1 cellular context compared by ENCODE assay signal in the genomic region with DNA sequence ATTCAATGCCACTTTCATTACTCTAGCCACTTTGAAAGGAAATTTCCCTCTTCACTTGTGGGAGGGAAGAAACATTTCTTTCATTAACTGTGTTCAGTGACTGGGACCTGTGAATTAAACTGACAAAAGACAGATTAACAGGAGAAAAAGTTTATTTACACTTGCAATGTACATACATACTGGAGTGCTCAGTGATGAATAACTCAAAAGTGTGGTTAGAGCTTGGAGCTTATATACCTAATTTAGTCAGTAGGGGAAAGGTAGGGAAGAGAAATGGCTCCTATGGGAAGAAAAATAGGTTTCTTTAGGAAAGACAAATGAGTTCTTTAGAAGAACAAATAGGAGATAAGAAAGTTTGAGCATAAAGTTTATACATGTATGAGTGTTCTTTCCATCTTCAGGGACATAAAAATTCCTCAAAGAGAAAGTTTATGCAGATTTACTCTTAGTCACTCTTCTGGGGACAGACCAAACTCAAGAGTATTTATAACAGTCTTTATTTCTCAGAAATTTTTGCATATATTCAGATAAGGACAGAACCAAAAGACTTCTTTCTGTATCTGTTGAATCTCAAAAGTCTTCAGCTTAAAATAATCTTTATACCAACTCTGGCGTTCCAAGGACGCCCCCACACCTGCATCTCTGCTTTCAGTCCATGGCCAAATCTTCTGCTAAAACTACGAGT.
TF ChIP-seq lines count a peak whose summit lies in the region.

No MANE protein-coding gene starts in this region.

TF ChIP-seq in HepG2, 621 proteins besides CTCF, POLR2A, EP300 and RAD21 (continued from another document):
- no peak for TF ChIP-seq HNRNPH1 (optimal IDR thresholded peaks at IDR 0.05; ENCODE audit: low read depth, low read length)
- TF ChIP-seq, protein P1, sequence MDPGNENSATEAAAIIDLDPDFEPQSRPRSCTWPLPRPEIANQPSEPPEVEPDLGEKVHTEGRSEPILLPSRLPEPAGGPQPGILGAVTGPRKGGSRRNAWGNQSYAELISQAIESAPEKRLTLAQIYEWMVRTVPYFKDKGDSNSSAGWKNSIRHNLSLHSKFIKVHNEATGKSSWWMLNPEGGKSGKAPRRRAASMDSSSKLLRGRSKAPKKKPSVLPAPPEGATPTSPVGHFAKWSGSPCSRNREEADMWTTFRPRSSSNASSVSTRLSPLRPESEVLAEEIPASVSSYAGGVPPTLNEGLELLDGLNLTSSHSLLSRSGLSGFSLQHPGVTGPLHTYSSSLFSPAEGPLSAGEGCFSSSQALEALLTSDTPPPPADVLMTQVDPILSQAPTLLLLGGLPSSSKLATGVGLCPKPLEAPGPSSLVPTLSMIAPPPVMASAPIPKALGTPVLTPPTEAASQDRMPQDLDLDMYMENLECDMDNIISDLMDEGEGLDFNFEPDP (CRISPR knock-in tag; conservative IDR thresholded peaks at IDR 0.05): no peak
- no peak for TF ChIP-seq ZNF432 (CRISPR knock-in tag; IDR thresholded peaks at IDR 0.05; ENCODE audit: borderline replicate concordance)
- no peak for TF ChIP-seq ZNF775 (CRISPR knock-in tag; IDR thresholded peaks at IDR 0.05; ENCODE audit: borderline replicate concordance)
- TF ChIP-seq, protein P2, sequence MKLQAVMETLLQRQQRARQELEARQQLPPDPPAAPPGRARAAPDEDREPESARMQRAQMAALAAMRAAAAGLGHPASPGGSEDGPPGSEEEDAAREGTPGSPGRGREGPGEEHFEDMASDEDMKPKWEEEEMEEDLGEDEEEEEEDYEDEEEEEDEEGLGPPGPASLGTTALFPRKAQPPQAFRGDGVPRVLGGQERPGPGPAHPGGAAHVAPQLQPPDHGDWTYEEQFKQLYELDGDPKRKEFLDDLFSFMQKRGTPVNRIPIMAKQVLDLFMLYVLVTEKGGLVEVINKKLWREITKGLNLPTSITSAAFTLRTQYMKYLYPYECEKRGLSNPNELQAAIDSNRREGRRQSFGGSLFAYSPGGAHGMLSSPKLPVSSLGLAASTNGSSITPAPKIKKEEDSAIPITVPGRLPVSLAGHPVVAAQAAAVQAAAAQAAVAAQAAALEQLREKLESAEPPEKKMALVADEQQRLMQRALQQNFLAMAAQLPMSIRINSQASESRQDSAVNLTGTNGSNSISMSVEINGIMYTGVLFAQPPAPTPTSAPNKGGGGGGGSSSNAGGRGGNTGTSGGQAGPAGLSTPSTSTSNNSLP (IDR thresholded peaks at IDR 0.05; ENCODE audit: low read depth, low read length): no peak
- no peak for TF ChIP-seq FOSL1 (CRISPR knock-in tag; IDR thresholded peaks at IDR 0.05; ENCODE audit: borderline replicate concordance)
- no peak for TF ChIP-seq SETDB1 (CRISPR knock-in tag; IDR thresholded peaks at IDR 0.05; ENCODE audit: borderline replicate concordance)
- no peak for TF ChIP-seq ZFP36 (IDR thresholded peaks at IDR 0.05; ENCODE audit: borderline replicate concordance, low read depth, low read length, partially characterized antibody)
